1 cellular context compared by ENCODE assay signal in genomic region chr3:194141415-194142155, GRCh38.
TF ChIP-seq lines count a peak whose summit lies in the region.

No MANE protein-coding gene starts in this region.

TF ChIP-seq in HepG2, 621 proteins besides CTCF, POLR2A, EP300 and RAD21 (continued from another document and continues in another):
- peak; percentile 44; the same call in 1 of the 2 replicates for TF ChIP-seq ZFP91 (CRISPR knock-in tag; IDR thresholded peaks at IDR 0.05; ENCODE audit: borderline replicate concordance)
- peak; percentile 13; the same call in 1 of the 2 replicates for TF ChIP-seq ZNF792 (CRISPR knock-in tag; IDR thresholded peaks at IDR 0.05)
- TF ChIP-seq KLF11 (CRISPR knock-in tag; IDR thresholded peaks at IDR 0.05), result no peak
- TF ChIP-seq, protein P1, sequence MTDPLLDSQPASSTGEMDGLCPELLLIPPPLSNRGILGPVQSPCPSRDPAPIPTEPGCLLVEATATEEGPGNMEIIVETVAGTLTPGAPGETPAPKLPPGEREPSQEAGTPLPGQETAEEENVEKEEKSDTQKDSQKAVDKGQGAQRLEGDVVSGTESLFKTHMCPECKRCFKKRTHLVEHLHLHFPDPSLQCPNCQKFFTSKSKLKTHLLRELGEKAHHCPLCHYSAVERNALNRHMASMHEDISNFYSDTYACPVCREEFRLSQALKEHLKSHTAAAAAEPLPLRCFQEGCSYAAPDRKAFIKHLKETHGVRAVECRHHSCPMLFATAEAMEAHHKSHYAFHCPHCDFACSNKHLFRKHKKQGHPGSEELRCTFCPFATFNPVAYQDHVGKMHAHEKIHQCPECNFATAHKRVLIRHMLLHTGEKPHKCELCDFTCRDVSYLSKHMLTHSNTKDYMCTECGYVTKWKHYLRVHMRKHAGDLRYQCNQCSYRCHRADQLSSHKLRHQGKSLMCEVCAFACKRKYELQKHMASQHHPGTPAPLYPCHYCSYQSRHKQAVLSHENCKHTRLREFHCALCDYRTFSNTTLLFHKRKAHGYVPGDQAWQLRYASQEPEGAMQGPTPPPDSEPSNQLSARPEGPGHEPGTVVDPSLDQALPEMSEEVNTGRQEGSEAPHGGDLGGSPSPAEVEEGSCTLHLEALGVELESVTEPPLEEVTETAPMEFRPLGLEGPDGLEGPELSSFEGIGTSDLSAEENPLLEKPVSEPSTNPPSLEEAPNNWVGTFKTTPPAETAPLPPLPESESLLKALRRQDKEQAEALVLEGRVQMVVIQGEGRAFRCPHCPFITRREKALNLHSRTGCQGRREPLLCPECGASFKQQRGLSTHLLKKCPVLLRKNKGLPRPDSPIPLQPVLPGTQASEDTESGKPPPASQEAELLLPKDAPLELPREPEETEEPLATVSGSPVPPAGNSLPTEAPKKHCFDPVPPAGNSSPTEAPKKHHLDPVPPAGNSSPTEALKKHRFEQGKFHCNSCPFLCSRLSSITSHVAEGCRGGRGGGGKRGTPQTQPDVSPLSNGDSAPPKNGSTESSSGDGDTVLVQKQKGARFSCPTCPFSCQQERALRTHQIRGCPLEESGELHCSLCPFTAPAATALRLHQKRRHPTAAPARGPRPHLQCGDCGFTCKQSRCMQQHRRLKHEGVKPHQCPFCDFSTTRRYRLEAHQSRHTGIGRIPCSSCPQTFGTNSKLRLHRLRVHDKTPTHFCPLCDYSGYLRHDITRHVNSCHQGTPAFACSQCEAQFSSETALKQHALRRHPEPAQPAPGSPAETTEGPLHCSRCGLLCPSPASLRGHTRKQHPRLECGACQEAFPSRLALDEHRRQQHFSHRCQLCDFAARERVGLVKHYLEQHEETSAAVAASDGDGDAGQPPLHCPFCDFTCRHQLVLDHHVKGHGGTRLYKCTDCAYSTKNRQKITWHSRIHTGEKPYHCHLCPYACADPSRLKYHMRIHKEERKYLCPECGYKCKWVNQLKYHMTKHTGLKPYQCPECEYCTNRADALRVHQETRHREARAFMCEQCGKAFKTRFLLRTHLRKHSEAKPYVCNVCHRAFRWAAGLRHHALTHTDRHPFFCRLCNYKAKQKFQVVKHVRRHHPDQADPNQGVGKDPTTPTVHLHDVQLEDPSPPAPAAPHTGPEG (CRISPR knock-in tag; IDR thresholded peaks at IDR 0.05), result peak; percentile 71; the same call in 1 of the 2 replicates
- peak; percentile 98 for TF ChIP-seq ZFY (CRISPR knock-in tag; IDR thresholded peaks at IDR 0.05)
- TF ChIP-seq KMT2A (CRISPR knock-in tag; IDR thresholded peaks at IDR 0.05), result no peak
- no peak for TF ChIP-seq NCOA5 (CRISPR knock-in tag; IDR thresholded peaks at IDR 0.05)
- no peak for TF ChIP-seq ZUFSP (CRISPR knock-in tag; IDR thresholded peaks at IDR 0.05; ENCODE audit: borderline replicate concordance)
- no peak for TF ChIP-seq BATF2 (CRISPR knock-in tag; IDR thresholded peaks at IDR 0.05)
- peak; percentile 74 for TF ChIP-seq ZBTB2 (CRISPR knock-in tag; IDR thresholded peaks at IDR 0.05; ENCODE audit: low read depth)
- TF ChIP-seq ZNF567 (CRISPR knock-in tag; IDR thresholded peaks at IDR 0.05; ENCODE audit: borderline replicate concordance), result no peak
- no peak for TF ChIP-seq ZNF280D (CRISPR knock-in tag; IDR thresholded peaks at IDR 0.05)
- TF ChIP-seq BHLHE40 (IDR thresholded peaks at IDR 0.05; ENCODE audit: low read length), result no peak
- TF ChIP-seq MBD4 (IDR thresholded peaks at IDR 0.05; ENCODE audit: borderline replicate concordance, low read length), result no peak
- TF ChIP-seq ERF (CRISPR knock-in tag; IDR thresholded peaks at IDR 0.05), result 0 out of 2 replicates have a peak, but pooled peaks have one; percentile 46
- TF ChIP-seq, protein P2, sequence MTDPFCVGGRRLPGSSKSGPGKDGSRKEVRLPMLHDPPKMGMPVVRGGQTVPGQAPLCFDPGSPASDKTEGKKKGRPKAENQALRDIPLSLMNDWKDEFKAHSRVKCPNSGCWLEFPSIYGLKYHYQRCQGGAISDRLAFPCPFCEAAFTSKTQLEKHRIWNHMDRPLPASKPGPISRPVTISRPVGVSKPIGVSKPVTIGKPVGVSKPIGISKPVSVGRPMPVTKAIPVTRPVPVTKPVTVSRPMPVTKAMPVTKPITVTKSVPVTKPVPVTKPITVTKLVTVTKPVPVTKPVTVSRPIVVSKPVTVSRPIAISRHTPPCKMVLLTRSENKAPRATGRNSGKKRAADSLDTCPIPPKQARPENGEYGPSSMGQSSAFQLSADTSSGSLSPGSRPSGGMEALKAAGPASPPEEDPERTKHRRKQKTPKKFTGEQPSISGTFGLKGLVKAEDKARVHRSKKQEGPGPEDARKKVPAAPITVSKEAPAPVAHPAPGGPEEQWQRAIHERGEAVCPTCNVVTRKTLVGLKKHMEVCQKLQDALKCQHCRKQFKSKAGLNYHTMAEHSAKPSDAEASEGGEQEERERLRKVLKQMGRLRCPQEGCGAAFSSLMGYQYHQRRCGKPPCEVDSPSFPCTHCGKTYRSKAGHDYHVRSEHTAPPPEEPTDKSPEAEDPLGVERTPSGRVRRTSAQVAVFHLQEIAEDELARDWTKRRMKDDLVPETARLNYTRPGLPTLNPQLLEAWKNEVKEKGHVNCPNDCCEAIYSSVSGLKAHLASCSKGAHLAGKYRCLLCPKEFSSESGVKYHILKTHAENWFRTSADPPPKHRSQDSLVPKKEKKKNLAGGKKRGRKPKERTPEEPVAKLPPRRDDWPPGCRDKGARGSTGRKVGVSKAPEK (CRISPR knock-in tag; IDR thresholded peaks at IDR 0.05; ENCODE audit: borderline replicate concordance), result no peak
- TF ChIP-seq AHDC1 (CRISPR knock-in tag; IDR thresholded peaks at IDR 0.05; ENCODE audit: borderline replicate concordance), result 0 out of 2 replicates have a peak, but pooled peaks have one; percentile 49
- TF ChIP-seq ZNF883 (CRISPR knock-in tag; IDR thresholded peaks at IDR 0.05; ENCODE audit: not compliant biosample characterization), result no peak
- no peak for TF ChIP-seq REXO4 (CRISPR knock-in tag; IDR thresholded peaks at IDR 0.05; ENCODE audit: borderline replicate concordance)
- peak; percentile 51; the same call in 1 of the 2 replicates for TF ChIP-seq ZKSCAN1 (IDR thresholded peaks at IDR 0.05; ENCODE audit: low read length)
- no peak for TF ChIP-seq ZNF10 (CRISPR knock-in tag; IDR thresholded peaks at IDR 0.05; ENCODE audit: borderline replicate concordance, low read depth)
- no peak for TF ChIP-seq EZH2 (conservative IDR thresholded peaks at IDR 0.05; ENCODE audit: low read depth, low read length)
- no peak for TF ChIP-seq RBAK (CRISPR knock-in tag; IDR thresholded peaks at IDR 0.05)
- peak; percentile 24; the same call in 1 of the 2 replicates for TF ChIP-seq ZNF816 (CRISPR knock-in tag; IDR thresholded peaks at IDR 0.05; ENCODE audit: borderline replicate concordance)
- TF ChIP-seq ZNF431 (CRISPR knock-in tag; IDR thresholded peaks at IDR 0.05; ENCODE audit: borderline replicate concordance, low read depth), result no peak
- peak; percentile 52; the same call in 1 of the 2 replicates for TF ChIP-seq MXD3 (CRISPR knock-in tag; IDR thresholded peaks at IDR 0.05)
